Comparison of ENCODE assay signal across 18 cellular contexts in genomic region chr7:103542470-103542869, GRCh38.
DNase-seq lines count a peak whose midpoint lies in the region; ATAC-seq and TF ChIP-seq lines count a peak whose summit lies in the region.
"Had no signal": no experiment of that assay in that cellular context is flagged by ENCODE, and none has a peak within 500 bp of the region (broad histone marks: within the 10 kb centered on the region; RNA-seq: fewer than 3 reads in every experiment).

No MANE protein-coding gene starts in this region.

- no peaks in the 10 kb centered on the region for H3K27me3 ChIP-seq in SK-N-SH (ENCODE audit: insufficient read depth)
- H3K27me3 ChIP-seq: BLaER1 treated with 17β-estradiol and CSF1 and Interleukin-3, amounts not matched to agents 10 nM and 100 nM had no signal

- no peaks in the 10 kb centered on the region for H3K9me2 ChIP-seq in SK-N-SH

- H3K9me3 ChIP-seq in SK-N-SH, result no peaks in the 10 kb centered on the region
- H3K9me3 ChIP-seq: A549; BLaER1 treated with 17β-estradiol and CSF1 and Interleukin-3, amounts not matched to agents 10 nM and 100 nM; Caco-2 had no signal

- TF ChIP-seq RAD21 in SK-N-SH (IDR thresholded peaks at IDR 0.05; ENCODE audit: low read length), result no peak

- peaks cover 0 to 8% of the 10 kb centered on the region in 2 experiments; a peak in 2 of 4 replicates for H3K4me1 ChIP-seq in SK-N-SH (ENCODE audit: control insufficient read depth in 1 of 2, insufficient read depth in 2 of 2, low read depth in 1 of 2, low read length in 1 of 2)
- H3K4me1 ChIP-seq: A549; BLaER1 treated with 17β-estradiol and CSF1 and Interleukin-3, amounts not matched to agents 10 nM and 100 nM; Caco-2 had no signal

- H3K27ac ChIP-seq in SK-N-SH (ENCODE audit: low read depth in 2 of 2, low read length in 1 of 2) (no peak overlapping the region), caudate nucleus (ENCODE audit: low read depth, low read length) (peak overlapping the region; percentile 23)
- H3K27ac ChIP-seq: 22Rv1; A549; BLaER1 treated with 17β-estradiol and CSF1 and Interleukin-3, amounts not matched to agents 10 nM and 100 nM; C4-2B had no signal

- H3F3A ChIP-seq in SK-N-SH (replicated peaks; ENCODE audit: insufficient read depth), result no peaks in the 10 kb centered on the region

- ATAC-seq in SK-N-SH treated with all-trans-retinoic acid at 6 μM for 48 hours (no peak), left lobe of liver (peak; percentile 28), GM18858 (IDR thresholded peaks at IDR 0.05; ENCODE audit: unreplicated experiment) (no peak)
- ATAC-seq: A549; CD8-positive, alpha-beta T cell had no signal

- no peak overlapping the region for H2AFZ ChIP-seq in SK-N-SH (ENCODE audit: low read depth)

- H3K9ac ChIP-seq in SK-N-SH, result no peak overlapping the region
- H3K9ac ChIP-seq: BLaER1 treated with 17β-estradiol and CSF1 and Interleukin-3, amounts not matched to agents 10 nM and 100 nM had no signal

- no peaks in the 10 kb centered on the region for H3K36me3 ChIP-seq in SK-N-SH (replicated peaks in 1 of 2; ENCODE audit: control insufficient read depth in 1 of 2, insufficient read depth in 2 of 2, low read length in 1 of 2)
- H3K36me3 ChIP-seq: BLaER1 treated with 17β-estradiol and CSF1 and Interleukin-3, amounts not matched to agents 10 nM and 100 nM had no signal

- 62% methylated on average over 5 of the region's 5 CpGs for WGBS in SK-N-SH (ENCODE audit: low lambda C conversion rate)

- H3K4me2 ChIP-seq in SK-N-SH, result no peak overlapping the region
- H3K4me2 ChIP-seq: A549; BLaER1 treated with 17β-estradiol and CSF1 and Interleukin-3, amounts not matched to agents 10 nM and 100 nM had no signal

- no peak overlapping the region for H3K4me3 ChIP-seq in SK-N-SH (ENCODE audit: low read depth in 2 of 2, low read length in 1 of 2)
- H3K4me3 ChIP-seq: A549; BLaER1 treated with 17β-estradiol and CSF1 and Interleukin-3, amounts not matched to agents 10 nM and 100 nM had no signal

- DNase-seq in SK-N-SH (no peak), caudate nucleus (lab: John Stamatoyannopoulos, UW) (no peak), left lobe of liver (ENCODE audit: low spot score) (no peak), superior temporal gyrus (ENCODE audit: extremely low spot score) (peak; percentile 47), NCI-H1417 (lab: John Stamatoyannopoulos, UW) (no peak)
- DNase-seq: AML-193; Caco-2; Calu3; CD4-positive, alpha-beta T cell; CD8-positive, alpha-beta T cell; DMS79 treated with DMSO at 0.1 percent for 48 hours; GF-D8 had no signal

- no peak for TF ChIP-seq EP300 in SK-N-SH (IDR thresholded peaks at IDR 0.05; ENCODE audit: borderline replicate concordance in 1 of 2, low read depth in 1 of 2, low read length in 1 of 2)

- POLR2A ChIA-PET in SK-N-SH (lab: Yijun Ruan, JAX), result no interaction called here

- no peaks in the 10 kb centered on the region for H4K20me1 ChIP-seq in SK-N-SH (ENCODE audit: insufficient read depth)
- H4K20me1 ChIP-seq: BLaER1 treated with 17β-estradiol and CSF1 and Interleukin-3, amounts not matched to agents 10 nM and 100 nM had no signal

- H3K79me2 ChIP-seq in SK-N-SH (ENCODE audit: insufficient read depth), result no peaks in the 10 kb centered on the region

- no peak for TF ChIP-seq CTCF in SK-N-SH (IDR thresholded peaks at IDR 0.05)

- CTCF ChIA-PET in SK-N-SH (lab: Yijun Ruan, JAX), result interaction anchor here (0.7 to 3.4 kb wide), 5 partner anchors 15 to 1313 kb away, joined by 3 to 24 read pairs (median 3); no protein-coding TSS in a partner anchor

TF ChIP-seq in SK-N-SH treated with all-trans-retinoic acid at 6 μM for 48 hours, 23 proteins besides CTCF, POLR2A, EP300 and RAD21:
- TF ChIP-seq ISL1 (CRISPR knock-in tag; IDR thresholded peaks at IDR 0.05), result 0 out of 2 replicates have a peak, but pooled peaks have one; percentile 9
- TF ChIP-seq BACH2 (CRISPR knock-in tag; IDR thresholded peaks at IDR 0.05; ENCODE audit: borderline replicate concordance), result no peak

TF ChIP-seq in SK-N-SH, 30 proteins besides CTCF, POLR2A, EP300 and RAD21:
- TF ChIP-seq GABPA (IDR thresholded peaks at IDR 0.05; ENCODE audit: low read depth) (no peak), FOXM1 (IDR thresholded peaks at IDR 0.05; ENCODE audit: low read depth) (no peak), GATA2 (CRISPR knock-in tag; IDR thresholded peaks at IDR 0.05) (no peak), RFX5 (IDR thresholded peaks at IDR 0.05; ENCODE audit: low read length) (no peak), TCF12 (IDR thresholded peaks at IDR 0.05) (no peak), SIN3A (IDR thresholded peaks at IDR 0.05; ENCODE audit: borderline replicate concordance, low read depth, low read length) (no peak), USF1 (IDR thresholded peaks at IDR 0.05; ENCODE audit: borderline replicate concordance, low read depth) (no peak), NRF1 (IDR thresholded peaks at IDR 0.05; ENCODE audit: low read depth, low read length) (no peak), YY1 (IDR thresholded peaks at IDR 0.05; ENCODE audit: low read depth) (no peak), RCOR1 (IDR thresholded peaks at IDR 0.05; ENCODE audit: low read length) (no peak), MAX (IDR thresholded peaks at IDR 0.05; ENCODE audit: low read depth) (no peak), MXI1 (IDR thresholded peaks at IDR 0.05; ENCODE audit: low read depth, low read length) (no peak), REST (IDR thresholded peaks at IDR 0.05; ENCODE audit: low read depth, low read length) (no peak), ELF1 (IDR thresholded peaks at IDR 0.05) (no peak), JUND (IDR thresholded peaks at IDR 0.05) (no peak), SMC3 (IDR thresholded peaks at IDR 0.05; ENCODE audit: low read depth, low read length) (no peak), TEAD4 (IDR thresholded peaks at IDR 0.05; ENCODE audit: borderline replicate concordance, insufficient read depth) (no peak), USF2 (IDR thresholded peaks at IDR 0.05; ENCODE audit: borderline replicate concordance, low read depth, low read length) (no peak), ZBTB33 (IDR thresholded peaks at IDR 0.05; ENCODE audit: borderline replicate concordance, low read depth) (no peak), CHD2 (IDR thresholded peaks at IDR 0.05; ENCODE audit: low read length, partially characterized antibody) (no peak)
